8 cellular contexts compared by ENCODE assay signal in genomic region chr4:37827030-37827705, GRCh38.
DNase-seq lines count a peak whose midpoint lies in the region; ATAC-seq lines count a peak whose summit lies in the region.

No MANE protein-coding gene starts in this region.

- H3K27me3 ChIP-seq in mucosa of rectum (ENCODE audit: control insufficient read depth in 2 of 2, insufficient read depth in 2 of 2, low read length in 2 of 2): no peaks in the 10 kb centered on the region

- peak overlapping the region; percentile 92 to 98 for H3K4me3 Mint-ChIP-seq in effector memory CD8-positive, alpha-beta T cell

- H3K36me3 ChIP-seq in SK-N-MC (ENCODE audit: insufficient read depth, low read length) (peaks cover 6% of the 10 kb centered on the region; the same call in 1 of the 2 replicates), mucosa of rectum (ENCODE audit: control insufficient read depth in 2 of 2, insufficient read depth in 2 of 2, low read length in 2 of 2) (peaks cover 8 to 15% of the 10 kb centered on the region in 2 donors)

- ATAC-seq in GM18867 (IDR thresholded peaks at IDR 0.05; ENCODE audit: unreplicated experiment) (peak; percentile 42), HG03039 (IDR thresholded peaks at IDR 0.05; ENCODE audit: unreplicated experiment) (peak; percentile 30)
- ATAC-seq in effector memory CD8-positive, alpha-beta T cell (replicated peaks): peak; percentile 11

- H3K36me3 Mint-ChIP-seq in effector memory CD8-positive, alpha-beta T cell (ENCODE audit: insufficient read depth): peaks cover 24% of the 10 kb centered on the region

- H3K27ac Mint-ChIP-seq in effector memory CD8-positive, alpha-beta T cell: peak overlapping the region; percentile 86 to 98

- H3K4me1 Mint-ChIP-seq in effector memory CD8-positive, alpha-beta T cell (ENCODE audit: low read depth in 2 of 2): peaks cover 28 to 30% of the 10 kb centered on the region in 2 donors

- H3K4me3 ChIP-seq in SK-N-MC: peak overlapping the region; percentile 85
- H3K4me3 ChIP-seq in mucosa of rectum (ENCODE audit: low read length in 2 of 2): peak overlapping the region; percentile 94 to 95

- DNase-seq in AG20443 (ENCODE audit: low spot score) (peak; percentile 35), SK-N-MC (ENCODE audit: low read depth, low spot score) (no peak), NCI-H524 (lab: John Stamatoyannopoulos, UW) (no peak)
- no peak for DNase-seq in effector memory CD8-positive, alpha-beta T cell
- DNase-seq in NK-92 treated with Interleukin-12 subunit alpha and Interleukin-12 subunit beta, amount 100 ng/mL, for 24 hours (lab: John Stamatoyannopoulos, UW): no peak

- H3K9me3 ChIP-seq in SK-N-MC (ENCODE audit: low read depth, low read length) (no peaks in the 10 kb centered on the region), mucosa of rectum (ENCODE audit: control insufficient read depth in 2 of 2, low read length in 2 of 2) (peaks cover 0 to 2% of the 10 kb centered on the region in 2 donors)

- H3K9ac ChIP-seq in SK-N-MC (ENCODE audit: insufficient read length): peak overlapping the region; percentile 70
- H3K9ac ChIP-seq in mucosa of rectum (ENCODE audit: low read depth in 1 of 2, low read length in 2 of 2): peak overlapping the region; percentile 83 to 87

- no peaks in the 10 kb centered on the region for H3K9me3 Mint-ChIP-seq in effector memory CD8-positive, alpha-beta T cell

- no peaks in the 10 kb centered on the region for H3K27me3 Mint-ChIP-seq in effector memory CD8-positive, alpha-beta T cell

- H3K27ac ChIP-seq in SK-N-MC (no peak overlapping the region), mucosa of rectum (ENCODE audit: low read depth in 2 of 2, low read length in 2 of 2) (peak overlapping the region; percentile 84 to 88)

- peaks cover 0 to 10% of the 10 kb centered on the region in 2 donors for H3K4me1 ChIP-seq in mucosa of rectum (ENCODE audit: control insufficient read depth in 2 of 2, insufficient read depth in 2 of 2, low read length in 2 of 2)
